11 cellular contexts compared by ENCODE assay signal in genomic region chr3:59167756-59168155, GRCh38.
"Had no signal": no experiment of that assay in that cellular context is flagged by ENCODE, and none has a peak within 500 bp of the region (broad histone marks: within the 10 kb centered on the region; RNA-seq: fewer than 3 reads in every experiment).

No MANE protein-coding gene starts in this region.

- H3K4me1 ChIP-seq: HAP-1 had no signal

- H3K9ac ChIP-seq: GM23248 had no signal

- H3K4me3 ChIP-seq: GM23248, GM23338, HAP-1 had no signal

- FAIRE-seq: H1, H54 had no signal

- H3K27ac ChIP-seq: GM23248 had no signal

- H3K9me3 ChIP-seq: HAP-1 had no signal

- H3K27ac Mint-ChIP-seq: GM23338, H9, HFFc6 had no signal

- H3K4me2 ChIP-seq: GM23338 had no signal

- H3K4me3 Mint-ChIP-seq: GM23338, H9, HFFc6 had no signal

- H3K9me3 Mint-ChIP-seq: GM23338, HFFc6 had no signal

- H2AFZ ChIP-seq: GM23248, GM23338 had no signal

- DNase-seq: GM23248, GOT3, H7, H9, HCEC 1CT, HFFc6 had no signal

- H3K36me3 ChIP-seq: HAP-1 had no signal

- ATAC-seq: GM23338, HCT116 had no signal
